Comparison of ENCODE assay signal across 19 cellular contexts in the genomic region with DNA sequence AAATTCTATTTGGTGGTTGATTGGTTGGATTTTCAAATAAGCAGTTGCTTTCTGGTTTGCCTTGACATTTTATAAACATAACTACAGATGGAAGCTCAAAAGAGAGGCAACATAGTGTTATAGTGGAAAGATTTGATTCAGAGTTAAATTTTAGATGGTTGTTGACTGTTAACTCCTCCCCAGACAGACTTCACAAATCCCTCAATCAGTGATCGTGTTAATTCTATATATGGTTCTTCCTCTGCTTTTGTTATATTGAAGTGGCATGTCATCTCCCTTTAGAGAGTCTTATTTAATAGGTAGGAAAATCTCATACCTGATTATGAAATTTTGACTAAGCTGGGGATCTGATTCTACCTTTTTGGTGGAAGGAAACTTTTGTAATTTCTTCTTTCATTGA. TPM values are rescaled to one million over a fixed set of nuclear protein-coding genes. Genes with fewer than 3 reads are reported as not detected.
"Had no signal": no experiment of that assay in that cellular context is flagged by ENCODE, and none has a peak within 500 bp of the region (broad histone marks: within the 10 kb centered on the region; RNA-seq: fewer than 3 reads in every experiment).

No MANE protein-coding gene starts in this region.

- H3K4me3 Mint-ChIP-seq: activated CD4-positive, alpha-beta memory T cell treated with anti-CD3 and anti-CD28 coated beads for 36 hours; endodermal cell had no signal

- H3K27ac Mint-ChIP-seq: activated CD4-positive, alpha-beta memory T cell treated with anti-CD3 and anti-CD28 coated beads for 36 hours had no signal

- H3K4me1 ChIP-seq: psoas muscle, SJCRH30, vagina had no signal

- DNase-seq: activated CD4-positive, alpha-beta memory T cell treated with anti-CD3 and anti-CD28 coated beads for 36 hours; activated naive CD4-positive, alpha-beta T cell; endodermal cell; foreskin melanocyte; head of caudate nucleus; left ventricle myocardium inferior; mammary epithelial cell; ovary; psoas muscle; right cardiac atrium; SJCRH30; stimulated activated CD4-positive, alpha-beta T cell treated with anti-CD3 and anti-CD28 coated beads, Interleukin-2, amount 100 ng/mL, for 24 hours; stimulated activated naive CD4-positive, alpha-beta T cell treated with Interleukin-2 at 50 U/mL for 16 hours; T-helper 2 cell; transverse colon; WERI-Rb-1 had no signal

- H3K27ac ChIP-seq: left ventricle myocardium inferior, ovary, psoas muscle, SJCRH30, transverse colon, vagina, WERI-Rb-1 had no signal

- H3K27me3 ChIP-seq: ovary, SJCRH30, transverse colon, vagina had no signal

- H3K36me3 ChIP-seq: ovary had no signal

- H3K9me3 ChIP-seq: left ventricle myocardium inferior, ovary, psoas muscle, SJCRH30, transverse colon, vagina had no signal

- H3K27me3 Mint-ChIP-seq: activated CD4-positive, alpha-beta memory T cell treated with anti-CD3 and anti-CD28 coated beads for 36 hours had no signal

- ATAC-seq: psoas muscle, right cardiac atrium had no signal

- H3K4me1 Mint-ChIP-seq: endodermal cell had no signal

- H3K4me3 ChIP-seq: left ventricle myocardium inferior, ovary, psoas muscle, SJCRH30, transverse colon, vagina had no signal

- H3K9me3 Mint-ChIP-seq: activated CD4-positive, alpha-beta memory T cell treated with anti-CD3 and anti-CD28 coated beads for 36 hours; endodermal cell had no signal

RNA-seq across cellular contexts. Expression of gene ACTG2, which starts 53.4 kb away (rescaled TPM):
- total RNA-seq: activated CD4-positive, alpha-beta memory T cell treated with anti-CD3 and anti-CD28 coated beads for 36 hours; dermis microvascular lymphatic vessel endothelial cell; epithelial cell of proximal tubule had no signal
